In the genomic region with DNA sequence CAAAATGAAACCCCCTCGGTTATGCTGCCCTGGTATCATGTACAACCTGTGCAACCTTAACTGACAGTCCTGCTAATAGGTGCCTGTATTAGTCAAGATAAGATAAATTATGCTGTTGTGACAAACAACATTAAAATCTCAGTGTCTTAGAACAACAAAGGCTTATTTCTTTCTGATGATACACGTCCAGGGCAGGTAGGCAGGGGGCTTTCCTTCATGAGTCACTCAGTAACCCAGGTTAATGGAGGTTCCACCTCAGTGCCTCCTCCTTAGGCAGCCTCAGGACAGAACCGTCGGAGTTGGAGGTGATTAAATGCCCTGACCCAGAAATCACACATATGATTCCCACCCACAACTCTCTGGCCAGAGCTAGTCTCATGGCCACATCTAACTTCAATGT, we compare ENCODE assay signal across 15 cellular contexts.
"Had no signal": no experiment of that assay in that cellular context is flagged by ENCODE, and none has a peak within 500 bp of the region (broad histone marks: within the 10 kb centered on the region; RNA-seq: fewer than 3 reads in every experiment).

No MANE protein-coding gene starts in this region.

- ATAC-seq: activated T-cell treated with anti-CD3 and anti-CD28 coated beads, Interleukin-2, amount 50 U/mL, for 4 hours; pancreas had no signal

- H3K36me3 ChIP-seq: left ventricle myocardium inferior, pancreas, upper lobe of left lung had no signal

- H3K4me1 ChIP-seq: pancreas had no signal

- H3K4me3 ChIP-seq: left ventricle myocardium inferior, pancreas, upper lobe of left lung had no signal

- H3K4me3 Mint-ChIP-seq: activated naive CD8-positive, alpha-beta T cell; activated T-cell treated with anti-CD3 and anti-CD28 coated beads, Interleukin-2, amount 50 U/mL, for 4 hours; brain had no signal

- H3K27ac Mint-ChIP-seq: activated naive CD8-positive, alpha-beta T cell had no signal

- H3K27me3 ChIP-seq: pancreas had no signal

- H3K9me3 Mint-ChIP-seq: activated T-cell treated with anti-CD3 and anti-CD28 coated beads, Interleukin-2, amount 50 U/mL, for 4 hours had no signal

- H3K9me3 ChIP-seq: left ventricle myocardium inferior, pancreas, upper lobe of left lung had no signal

- H3K36me3 Mint-ChIP-seq: activated naive CD8-positive, alpha-beta T cell; brain had no signal

- DNase-seq: activated CD4-positive, alpha-beta T cell treated with anti-CD3 and anti-CD28 coated beads, Interleukin-2, amount 50 U/mL, for 4 hours; activated CD4-positive, CD25-positive, alpha-beta regulatory T cell treated with anti-CD3 and anti-CD28 coated beads, Interleukin-2, amount 50 U/mL, for 72 hours; activated gamma-delta T cell; activated T-cell treated with anti-CD3 and anti-CD28 coated beads, Interleukin-2, amount 50 U/mL, for 4 hours; amygdala; effector memory CD4-positive, alpha-beta T cell; left ventricle myocardium inferior; mesenchymal stem cell; pancreas; small intestine; stimulated activated naive CD4-positive, alpha-beta T cell; substantia nigra; upper lobe of left lung had no signal

- H3K27ac ChIP-seq: left ventricle myocardium inferior, pancreas, upper lobe of left lung had no signal
